ENCODE assay signal across 10 cellular contexts in genomic region chr16:29757950-29758466, GRCh38.
DNase-seq lines count a peak whose midpoint lies in the region; TF ChIP-seq lines count a peak whose summit lies in the region.
"Had no signal": no experiment of that assay in that cellular context is flagged by ENCODE, and none has a peak within 500 bp of the region (broad histone marks: within the 10 kb centered on the region; RNA-seq: fewer than 3 reads in every experiment).

No MANE protein-coding gene starts in this region.

- H3K4me3 ChIP-seq in retinal pigment epithelial cell (ENCODE audit: low read length), result no peak overlapping the region
- H3K4me3 ChIP-seq: upper lobe of left lung had no signal

- TF ChIP-seq CTCF in retinal pigment epithelial cell (conservative IDR thresholded peaks at IDR 0.05; ENCODE audit: low read depth, low read length), result peak; percentile 29

- DNase-seq in GM04504 (ENCODE audit: low read depth) (peak; percentile 3), OCI-M1 (lab: John Stamatoyannopoulos, UW) (peak; percentile 84), hepatic stellate cell (ENCODE audit: low spot score) (peak; percentile 33), retinal pigment epithelial cell (ENCODE audit: low read depth) (peak; percentile 33), NCI-H510A (lab: John Stamatoyannopoulos, UW) (no peak), NCI-H1694 (lab: John Stamatoyannopoulos, UW) (no peak), OCI-M2 (lab: John Stamatoyannopoulos, UW; ENCODE audit: unreplicated experiment) (no peak), NCI-H2029 (lab: John Stamatoyannopoulos, UW) (no peak)
- DNase-seq: naive B cell, upper lobe of left lung had no signal

Comparison
In these comparisons a context has a peak if more than half of its experiments do, and no peak if none do; other contexts are left out.
1. DNase-seq: peak in GM04504 (single experiment), OCI-M1 (single experiment), hepatic stellate cell (single experiment) and retinal pigment epithelial cell (single experiment); none in NCI-H510A (single experiment), NCI-H1694 (single experiment), OCI-M2 (single experiment) and NCI-H2029 (single experiment).